8 cellular contexts compared by ENCODE assay signal in the genomic region with DNA sequence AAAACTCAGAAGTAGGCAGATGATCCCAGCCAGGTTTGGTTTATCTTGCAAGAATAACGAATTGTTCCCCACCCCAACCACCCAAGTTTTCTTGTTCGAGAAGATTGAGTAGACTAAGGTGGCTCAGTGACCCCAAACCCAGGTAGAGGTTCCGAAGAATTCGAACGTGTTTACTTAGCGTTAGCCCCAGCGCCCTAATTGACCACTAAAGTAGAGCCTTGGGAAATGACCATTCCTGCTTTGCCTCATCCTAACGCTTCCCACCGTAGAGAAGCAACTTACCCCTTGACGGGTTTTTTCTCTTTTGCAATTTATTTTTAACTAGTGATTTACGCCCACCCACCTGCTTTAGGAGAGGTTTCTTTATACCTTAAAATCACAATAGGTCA. TPM values are rescaled to one million over a fixed set of nuclear protein-coding genes. Genes with fewer than 3 reads are reported as not detected.
DNase-seq lines count a peak whose midpoint lies in the region; ATAC-seq and TF ChIP-seq lines count a peak whose summit lies in the region.

No MANE protein-coding gene starts in this region.

- peak overlapping the region; percentile 91 for H3K27ac ChIP-seq in HEK293 (ENCODE audit: extremely low read depth, low read depth, low read length)
- H3K27ac ChIP-seq in adrenal gland, result peak overlapping the region in 4 of 5 donors; percentile 78 to 95 (median 89)

- WGBS in adrenal gland, 4 donors, result 0 to 2% (median 1%) methylated on average over 11 of the region's 11 CpGs

- no peaks in the 10 kb centered on the region for H3K27me3 Mint-ChIP-seq in stimulated activated naive CD8-positive, alpha-beta T cell treated with anti-CD3 and anti-CD28 coated beads, Interleukin-15, amount 100 ng/mL, for 72 hours

- in situ Hi-C loops in ACHN (cut with HindIII; ENCODE audit: low pct_ligation_motif_present, low pct_unique_long_range_greater_than_20kb, low sequenced_read_pairs), result no loop called here

- H3K4me3 ChIP-seq in HEK293 (ENCODE audit: low read depth, low read length) (peak overlapping the region; percentile 99), adrenal gland (peak overlapping the region; percentile 38 to 99 (median 73))

- CTCF ChIA-PET in HEK293 (lab: Yijun Ruan, JAX), result interaction anchor here (0.8 to 3.9 kb wide), 14 partner anchors 8 to 810 kb away, joined by 3 to 76 read pairs (median 4); a partner anchor contains a TSS

- H3K9me3 ChIP-seq in HEK293 (ENCODE audit: control insufficient read depth, insufficient read depth, low read depth, low read length) (no peaks in the 10 kb centered on the region), adrenal gland (replicated peaks in 1 of 3) (no peaks in the 10 kb centered on the region)

- H3K27me3 ChIP-seq in adrenal gland, result no peaks in the 10 kb centered on the region

- POLR2A ChIA-PET in HEK293 (lab: Yijun Ruan, JAX), result interaction anchor here (0.6 kb wide), 1 partner anchor 10 kb away, joined by 6 read pairs; no protein-coding TSS in a partner anchor

- ATAC-seq in stimulated activated naive CD8-positive, alpha-beta T cell treated with anti-CD3 and anti-CD28 coated beads, Interleukin-15, amount 100 ng/mL, for 72 hours, result no peak
- no peak for ATAC-seq in HG03280 (IDR thresholded peaks at IDR 0.05; ENCODE audit: unreplicated experiment)

- TF ChIP-seq CTCF in HEK293 (tag by site-specific recombination; IDR thresholded peaks at IDR 0.05) (no peak), adrenal gland (IDR thresholded peaks at IDR 0.05) (no peak)

- intact Hi-C loops in adrenal gland (cut with DNase I), result loop anchor here (5.0 kb wide), 2 partner anchors 213 to 218 kb away; a partner anchor contains a TSS

- H3K36me3 ChIP-seq in HEK293 (ENCODE audit: control insufficient read depth in 2 of 2, insufficient read depth in 1 of 2, low read length in 2 of 2), result peaks cover 8 to 12% of the 10 kb centered on the region in 2 experiments
- no peaks in the 10 kb centered on the region for H3K36me3 ChIP-seq in adrenal gland (replicated peaks in 1 of 2)

- H3K4me3 Mint-ChIP-seq in stimulated activated naive CD8-positive, alpha-beta T cell treated with anti-CD3 and anti-CD28 coated beads, Interleukin-15, amount 100 ng/mL, for 72 hours, result peak overlapping the region; percentile 89 to 94

- H3K9me3 Mint-ChIP-seq in stimulated activated naive CD8-positive, alpha-beta T cell treated with anti-CD3 and anti-CD28 coated beads, Interleukin-15, amount 100 ng/mL, for 72 hours, result no peaks in the 10 kb centered on the region

- H3K4me1 ChIP-seq in HEK293 (ENCODE audit: control insufficient read depth, insufficient read depth, low read length), result peaks cover 5% of the 10 kb centered on the region
- peaks cover 12 to 27% of the 10 kb centered on the region in 2 donors for H3K4me1 ChIP-seq in adrenal gland (replicated peaks in 1 of 2)

- no peak for TF ChIP-seq POLR2A in adrenal gland (IDR thresholded peaks at IDR 0.05)

- peak overlapping the region; percentile 93 to 98 for H3K27ac Mint-ChIP-seq in stimulated activated naive CD8-positive, alpha-beta T cell treated with anti-CD3 and anti-CD28 coated beads, Interleukin-15, amount 100 ng/mL, for 72 hours

- peaks cover 22% of the 10 kb centered on the region for H3K4me1 Mint-ChIP-seq in stimulated activated naive CD8-positive, alpha-beta T cell treated with anti-CD3 and anti-CD28 coated beads, Interleukin-15, amount 100 ng/mL, for 72 hours

- DNase-seq in ACHN (peak; percentile 26), adrenal gland (no peak), iris pigment epithelial cell (ENCODE audit: low read depth) (peak; percentile 20), cerebellum (ENCODE audit: low spot score) (no peak)
- no peak for DNase-seq in stimulated activated naive CD8-positive, alpha-beta T cell treated with anti-CD3 and anti-CD28 coated beads, Interleukin-15, amount 100 ng/mL, for 72 hours
- no peak for DNase-seq in stimulated activated naive CD4-positive, alpha-beta T cell (lab: John Stamatoyannopoulos, UW)

TF ChIP-seq in HEK293, 187 proteins besides CTCF, POLR2A, EP300 and RAD21:
- TF ChIP-seq ZNF776 (tag by site-specific recombination; IDR thresholded peaks at IDR 0.05; ENCODE audit: borderline replicate concordance) (no peak), IKZF3 (tag by site-specific recombination; IDR thresholded peaks at IDR 0.05) (peak; percentile 33; the same call in 1 of the 2 replicates), ZBTB20 (tag by site-specific recombination; IDR thresholded peaks at IDR 0.05) (peak; percentile 31; the same call in 1 of the 2 replicates)

RNA-seq across cellular contexts. Expression of a gene that starts 0.9 kb away (rescaled TPM):
- total RNA-seq in adrenal gland, result 10 to 100 TPM; 19.1 to 39.1 (median 27.8) TPM
- polyA plus RNA-seq in adrenal gland, result 10 to 100 TPM in 2 of 3 donors, 1 to 10 TPM in 1; 7.0 to 16.0 (median 10.8) TPM
- 42.8 TPM for total RNA-seq in cerebellum

Comparison
In these comparisons a context has a peak if more than half of its experiments do, and no peak if none do; other contexts are left out.
1. DNase-seq: peak in ACHN (single experiment) and iris pigment epithelial cell (single experiment); none in adrenal gland (0 of 7), stimulated activated naive CD8-positive, alpha-beta T cell treated with anti-CD3 and anti-CD28 coated beads, Interleukin-15, amount 100 ng/mL, for 72 hours (0 of 2), cerebellum (single experiment) and stimulated activated naive CD4-positive, alpha-beta T cell (0 of 6).